8 cellular contexts compared by ENCODE assay signal in genomic region chr17:79074650-79075432, GRCh38. TPM values are rescaled to one million over a fixed set of nuclear protein-coding genes. Genes with fewer than 3 reads are reported as not detected.
A peak's percentile ranks its signal among the peaks of the same experiment; 100 is the strongest.
DNase-seq lines count a peak whose midpoint lies in the region; ATAC-seq and TF ChIP-seq lines count a peak whose summit lies in the region.

TSS of gene ENGASE (plus strand) at chr17:79074824. CDS start at chr17:79074945, 121 bp downstream.

- intact Hi-C loops in esophagus squamous epithelium (cut with DNase I): no loop called here

- ATAC-seq in GM21723 (IDR thresholded peaks at IDR 0.05; ENCODE audit: unreplicated experiment): peak; percentile 87

- H3K27ac ChIP-seq in Peyer's patch (peak within 1 kb of the TSS; percentile 84 to 93 (median 86)), esophagus squamous epithelium (peak within 1 kb of the TSS; percentile 85 to 93 (median 86)), muscle layer of duodenum (ENCODE audit: low read length) (peak within 1 kb of the TSS; percentile 58)

- H3K4me1 ChIP-seq in Peyer's patch (peaks cover 0 to 44% (median 13%) of the 10 kb centered on the region in 4 donors), esophagus squamous epithelium (peaks cover 8 to 39% (median 13%) of the 10 kb centered on the region in 3 donors), muscle layer of duodenum (ENCODE audit: control insufficient read depth in 1 of 2, insufficient read depth in 2 of 2, low read length in 2 of 2) (peaks cover 7 to 11% of the 10 kb centered on the region in 2 donors)

- TF ChIP-seq CTCF in Peyer's patch (IDR thresholded peaks at IDR 0.05) (no peak), esophagus squamous epithelium (IDR thresholded peaks at IDR 0.05) (no peak)

- no peaks in the 10 kb centered on the region for H3K27me3 ChIP-seq in Peyer's patch
- H3K27me3 ChIP-seq in esophagus squamous epithelium: peaks cover 0 to 18% (median 0%) of the 10 kb centered on the region in 4 donors
- H3K27me3 ChIP-seq in muscle layer of duodenum (ENCODE audit: low read depth, low read length): no peaks in the 10 kb centered on the region

- no CpG with 5 or more reads among the region's 104 CpGs for WGBS in esophagus squamous epithelium, 2 donors

- peak within 1 kb of the TSS; percentile 71 to 100 (median 84) for H3K4me3 ChIP-seq in Peyer's patch
- peak within 1 kb of the TSS; percentile 74 to 89 (median 86) for H3K4me3 ChIP-seq in esophagus squamous epithelium
- peak within 1 kb of the TSS; percentile 83 to 85 for H3K4me3 ChIP-seq in muscle layer of duodenum (ENCODE audit: low read depth in 1 of 2, low read length in 2 of 2)

- peak; percentile 85 for DNase-seq in DMS153 (lab: John Stamatoyannopoulos, UW)
- peak; percentile 82 for DNase-seq in KG1 (lab: John Stamatoyannopoulos, UW)
- DNase-seq in Peyer's patch: peak; percentile 95 to 99 (median 97)
- peak; percentile 93 to 96 for DNase-seq in activated T-cell treated with anti-CD3 and anti-CD28 coated beads, Interleukin-2, amount 50 U/mL, for 48 hours
- peak; percentile 64 for DNase-seq in esophagus squamous epithelium (lab: John Stamatoyannopoulos, UW)
- peak; percentile 74 to 83 for DNase-seq in stimulated activated CD8-positive, alpha-beta memory T cell treated with anti-CD3 and anti-CD28 coated beads, Interleukin-7, amount 100 ng/mL, for 1 hour (ENCODE audit: low read depth in 2 of 2)

- TF ChIP-seq POLR2A in Peyer's patch (IDR thresholded peaks at IDR 0.05): peak; percentile 63 to 72
- peak in 2 of 4 donors; percentile 62 to 64 for TF ChIP-seq POLR2A in esophagus squamous epithelium (IDR thresholded peaks at IDR 0.05)

- H3K36me3 ChIP-seq in Peyer's patch (peaks cover 0 to 14% (median 0%) of the 10 kb centered on the region in 3 donors), esophagus squamous epithelium (peaks cover 2 to 25% (median 15%) of the 10 kb centered on the region in 3 donors), muscle layer of duodenum (ENCODE audit: control insufficient read depth in 1 of 2, insufficient read depth in 2 of 2, low read length in 2 of 2) (peaks cover 12 to 24% of the 10 kb centered on the region in 2 donors)

- H3K9me3 ChIP-seq in Peyer's patch (no peaks in the 10 kb centered on the region), esophagus squamous epithelium (no peaks in the 10 kb centered on the region), muscle layer of duodenum (ENCODE audit: control insufficient read depth in 1 of 2, low read length in 2 of 2) (no peaks in the 10 kb centered on the region)

RNA-seq across cellular contexts. Expression of gene ENGASE, which starts in this region (rescaled TPM):
- total RNA-seq in Peyer's patch (100 to 1,000 TPM in 3 of 4 donors, 10 to 100 TPM in 1; 57.6 to 336 (median 223) TPM), esophagus squamous epithelium (10 to 100 TPM in 2 of 4 donors, 1 to 10 TPM in 2; 6.0 to 32.2 (median 9.5) TPM)

Comparison
In these comparisons a context has a peak if more than half of its experiments do, and no peak if none do; other contexts are left out.
1. Peak in every context shown above with its lines: DNase-seq, ATAC-seq, H3K4me3 ChIP-seq and H3K27ac ChIP-seq.